In the genomic region with DNA sequence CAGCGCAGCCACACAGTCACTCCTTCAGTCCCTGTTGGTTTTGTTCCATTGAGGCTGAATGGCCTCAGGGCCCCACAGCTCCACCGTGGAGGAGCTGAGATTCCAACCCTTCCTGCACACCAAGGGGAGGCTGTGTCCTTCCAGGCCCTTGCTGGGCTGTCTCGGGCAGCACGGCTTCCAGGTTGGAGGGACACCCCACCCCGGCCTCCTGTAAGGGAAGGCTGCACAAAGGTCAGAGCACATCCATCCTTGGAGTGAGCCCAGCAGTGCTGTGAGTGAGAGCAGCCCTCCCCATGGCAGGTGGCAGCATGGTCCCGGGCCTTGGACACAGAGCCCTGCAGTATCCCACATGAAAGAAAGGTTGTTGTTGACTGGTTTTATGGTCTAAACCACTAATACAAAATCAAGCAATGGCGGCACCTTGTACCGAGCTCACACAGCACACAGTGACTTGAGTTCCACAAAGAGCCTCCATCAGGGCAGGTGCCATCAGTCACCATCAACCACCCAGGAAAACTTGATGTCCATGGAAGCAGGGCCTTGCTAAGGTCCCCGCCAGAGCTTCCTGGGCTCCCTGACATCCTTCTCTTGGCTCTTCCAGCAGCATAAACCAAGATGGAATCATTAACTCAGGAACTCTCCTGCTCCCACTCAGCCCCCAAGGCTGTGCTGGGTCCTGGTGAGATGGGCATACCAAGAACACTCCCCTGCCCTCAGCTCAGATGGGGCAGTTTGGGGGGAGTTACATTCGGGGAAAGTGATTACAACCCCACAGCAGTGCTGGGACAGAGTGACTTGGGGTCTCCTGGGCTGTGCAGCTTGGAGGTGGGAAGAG, we compare ENCODE assay signal across 22 cellular contexts.
"Had no signal": no experiment of that assay in that cellular context is flagged by ENCODE, and none has a peak within 500 bp of the region (broad histone marks: within the 10 kb centered on the region; RNA-seq: fewer than 3 reads in every experiment).

No MANE protein-coding gene starts in this region.

- ATAC-seq: natural killer cell; pancreas; right cardiac atrium; sciatic nerve; stimulated activated effector memory CD8-positive, alpha-beta T cell treated with anti-CD3 and anti-CD28 coated beads, Interleukin-12 subunit alpha, Interleukin-12 subunit beta, amount 100 ng/mL, for 72 hours had no signal

- H3K4me3 ChIP-seq: left ventricle myocardium inferior, lung, neural progenitor cell, pancreas, prostate gland, skin epidermis, tibial nerve, uterus had no signal

- H3K4me1 ChIP-seq: left ventricle myocardium inferior, pancreas, prostate gland, tibial nerve, uterus had no signal

- H3K36me3 ChIP-seq: left ventricle myocardium inferior, neural progenitor cell, pancreas, prostate gland, tibial nerve, uterus had no signal

- DNase-seq: hypothalamus; immature natural killer cell; left ventricle myocardium inferior; naive B cell; natural killer cell; nephron progenitor cell; retina; right cardiac atrium; stimulated activated CD4-positive, alpha-beta T cell treated with anti-CD3 and anti-CD28 coated beads, Interleukin-12 subunit alpha, Interleukin-12 subunit beta, amount 100 ng/mL, for 4 hours; stimulated activated CD4-positive, alpha-beta T cell treated with anti-CD3 and anti-CD28 coated beads, Interleukin-15, amount 100 ng/mL, for 24 hours; stimulated activated CD4-positive, alpha-beta T cell treated with anti-CD3 and anti-CD28 coated beads, Interleukin-2, amount 100 ng/mL, for 24 hours; stimulated activated CD4-positive, alpha-beta T cell treated with anti-CD3 and anti-CD28 coated beads, Interleukin-4, amount 100 ng/mL, for 1 hour; stimulated activated naive CD4-positive, alpha-beta T cell; uterus had no signal

- H3K9ac ChIP-seq: neural progenitor cell had no signal

- H3K9me3 ChIP-seq: left ventricle myocardium inferior, pancreas, prostate gland, tibial nerve, uterus had no signal

- H3K27me3 ChIP-seq: neural progenitor cell, pancreas, tibial nerve, uterus had no signal

- H3K4me2 ChIP-seq: neural progenitor cell had no signal

- H3K27ac ChIP-seq: left ventricle myocardium inferior, neural progenitor cell, pancreas, prostate gland, skin epidermis, tibial nerve, uterus had no signal

- H2AFZ ChIP-seq: neural progenitor cell had no signal
